8 cellular contexts compared by ENCODE assay signal in the genomic region with DNA sequence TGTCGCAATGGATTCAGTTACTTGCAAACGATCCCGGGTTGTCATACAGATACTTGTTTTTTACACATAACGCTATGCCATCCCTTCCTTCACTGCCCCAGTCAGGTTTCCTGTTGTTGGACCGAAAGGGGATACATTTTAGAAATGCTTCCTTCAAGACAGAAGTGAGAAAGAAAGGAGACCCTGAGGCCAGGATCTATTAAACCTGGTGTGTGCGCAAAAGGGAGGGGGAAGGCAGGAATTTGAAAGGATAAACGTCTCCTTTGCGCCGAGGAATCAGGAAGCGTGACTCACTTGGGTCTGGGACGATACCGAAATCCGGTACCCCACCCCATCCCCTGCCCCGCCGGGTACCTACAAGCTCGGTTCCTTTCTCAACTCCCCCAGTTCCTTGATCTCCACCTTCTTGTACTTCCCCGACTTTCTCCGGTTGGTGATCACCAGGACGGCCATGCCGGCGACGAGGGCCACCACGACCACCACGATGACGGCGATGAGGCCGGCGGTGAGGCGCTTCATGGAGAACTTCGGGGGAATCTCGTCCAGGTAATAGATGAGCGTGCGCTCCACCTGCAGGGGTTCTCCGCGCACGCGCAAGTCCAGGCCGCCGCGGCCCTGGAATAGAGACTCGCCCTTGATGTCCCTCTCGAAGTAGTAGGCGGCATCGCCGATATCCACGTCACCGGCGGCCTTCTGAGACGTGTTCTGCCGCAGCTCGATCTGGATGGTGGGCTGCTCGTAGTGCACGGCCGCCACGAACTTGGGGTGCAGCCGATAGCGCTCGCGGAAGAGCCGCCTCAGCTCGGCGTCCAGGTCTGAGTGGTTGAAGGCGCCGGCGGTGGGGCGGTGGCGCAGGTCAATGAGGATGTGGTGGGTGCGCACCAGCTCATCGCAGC. TPM values are rescaled to one million over a fixed set of nuclear protein-coding genes. Genes with fewer than 3 reads are reported as not detected.
A peak's percentile ranks its signal among the peaks of the same experiment; 100 is the strongest.
DNase-seq lines count a peak whose midpoint lies in the region; ATAC-seq, FAIRE-seq and TF ChIP-seq lines count a peak whose summit lies in the region.

No MANE protein-coding gene starts in this region.

- peaks cover 0 to 5% of the 10 kb centered on the region in 2 donors for H3K4me1 ChIP-seq in small intestine (ENCODE audit: control insufficient read depth in 2 of 2, insufficient read depth in 1 of 2, low read depth in 1 of 2, low read length in 1 of 2)

- H3K27me3 Mint-ChIP-seq in activated naive CD4-positive, alpha-beta T cell treated with anti-CD3 and anti-CD28 coated beads, Interleukin-2, amount 50 U/mL, for 24 hours: peaks cover 36% of the 10 kb centered on the region

- no peak for FAIRE-seq in small intestine (lab: Jason Lieb, UNC)

- H3K9me3 Mint-ChIP-seq in activated naive CD4-positive, alpha-beta T cell treated with anti-CD3 and anti-CD28 coated beads, Interleukin-2, amount 50 U/mL, for 24 hours: no peaks in the 10 kb centered on the region

- no peak for DNase-seq in HFF-Myc (ENCODE audit: extremely low read depth, low read depth)
- no peak for DNase-seq in small intestine
- no peak for DNase-seq in SW 1271 (lab: John Stamatoyannopoulos, UW)
- no peak for DNase-seq in NCI-H128 (lab: John Stamatoyannopoulos, UW; ENCODE audit: unreplicated experiment)

- WGBS in small intestine, 3 donors: 17 to 35% (median 32%) methylated on average over 58 to 69 of the region's 69 CpGs

- peaks cover 40% of the 10 kb centered on the region for H3K4me1 Mint-ChIP-seq in activated naive CD4-positive, alpha-beta T cell treated with anti-CD3 and anti-CD28 coated beads, Interleukin-2, amount 50 U/mL, for 24 hours

- no peak overlapping the region for H3K27ac Mint-ChIP-seq in activated naive CD4-positive, alpha-beta T cell treated with anti-CD3 and anti-CD28 coated beads, Interleukin-2, amount 50 U/mL, for 24 hours

- no peaks in the 10 kb centered on the region for H3K36me3 Mint-ChIP-seq in activated naive CD4-positive, alpha-beta T cell treated with anti-CD3 and anti-CD28 coated beads, Interleukin-2, amount 50 U/mL, for 24 hours

- no peaks in the 10 kb centered on the region for H3K9me3 ChIP-seq in small intestine (ENCODE audit: control insufficient read depth, low read depth)

- H3K27ac ChIP-seq in small intestine (ENCODE audit: low read depth in 1 of 2, low read length in 1 of 2): no peak overlapping the region

- TF ChIP-seq CTCF in HFF-Myc (IDR thresholded peaks at IDR 0.05; ENCODE audit: low read depth, low read length, missing control alignments): no peak

- peak overlapping the region; percentile 23; the same call in 1 of the 2 replicates for H3K4me3 ChIP-seq in HFF-Myc (replicated peaks; ENCODE audit: low read depth, low read length)
- H3K4me3 ChIP-seq in iPS-11a (ENCODE audit: low read depth, low read length): peak overlapping the region; percentile 27
- peak overlapping the region; percentile 23 to 39 for H3K4me3 ChIP-seq in small intestine (ENCODE audit: low read depth in 1 of 2, low read length in 2 of 2)

- no peak for ATAC-seq in GM18907 (IDR thresholded peaks at IDR 0.05; ENCODE audit: unreplicated experiment)
- no peak for ATAC-seq in HG03342 (IDR thresholded peaks at IDR 0.05; ENCODE audit: unreplicated experiment)

- H3K27me3 ChIP-seq in small intestine (ENCODE audit: control insufficient read depth in 2 of 2, insufficient read depth in 2 of 2, low read length in 2 of 2): peaks cover 0 to 22% of the 10 kb centered on the region in 2 donors

- H3K4me3 Mint-ChIP-seq in activated naive CD4-positive, alpha-beta T cell treated with anti-CD3 and anti-CD28 coated beads, Interleukin-2, amount 50 U/mL, for 24 hours: peak overlapping the region; percentile 72

- H3K36me3 ChIP-seq in small intestine (ENCODE audit: control insufficient read depth in 2 of 2, insufficient read depth in 2 of 2, low read length in 2 of 2): no peaks in the 10 kb centered on the region

RNA-seq across cellular contexts. Expression of gene TACSTD2, which starts 1.0 kb away (rescaled TPM):
- polyA plus RNA-seq in small intestine: 1 to 10 TPM in 2 of 3 donors, under 1 TPM in 1; 0.89 to 1.4 (median 1.1) TPM

RNA-seq across cellular contexts. Expression of gene OMA1, which starts 29.6 kb away (rescaled TPM):
- polyA plus RNA-seq in small intestine: 10 to 100 TPM in 1 of 3 donors, 1 to 10 TPM in 2; 7.3 to 15.9 (median 8.7) TPM
